ENCODE assay signal across 2 cellular contexts in the genomic region with DNA sequence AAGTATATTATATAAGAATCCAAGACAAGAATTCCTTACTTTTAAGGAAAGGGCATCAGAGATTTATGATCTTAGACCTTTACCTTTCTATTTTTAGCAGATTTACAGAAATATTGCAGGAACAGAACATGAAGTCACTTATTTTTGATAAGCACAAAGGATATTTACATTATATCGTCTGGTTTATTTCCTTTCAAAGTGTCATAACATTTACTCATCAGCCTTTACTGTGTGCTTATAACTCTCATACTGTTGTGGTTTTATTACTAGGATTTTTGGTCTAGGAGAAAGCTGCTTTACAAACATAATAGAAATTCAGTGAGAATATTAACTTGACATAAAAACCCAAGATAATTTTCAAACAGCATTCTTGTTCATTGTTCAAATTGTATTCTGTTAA.
TF ChIP-seq lines count a peak whose summit lies in the region.

No MANE protein-coding gene starts in this region.

TF ChIP-seq in IMR-90, 13 proteins besides CTCF, POLR2A, EP300 and RAD21:
- TF ChIP-seq, protein P1, sequence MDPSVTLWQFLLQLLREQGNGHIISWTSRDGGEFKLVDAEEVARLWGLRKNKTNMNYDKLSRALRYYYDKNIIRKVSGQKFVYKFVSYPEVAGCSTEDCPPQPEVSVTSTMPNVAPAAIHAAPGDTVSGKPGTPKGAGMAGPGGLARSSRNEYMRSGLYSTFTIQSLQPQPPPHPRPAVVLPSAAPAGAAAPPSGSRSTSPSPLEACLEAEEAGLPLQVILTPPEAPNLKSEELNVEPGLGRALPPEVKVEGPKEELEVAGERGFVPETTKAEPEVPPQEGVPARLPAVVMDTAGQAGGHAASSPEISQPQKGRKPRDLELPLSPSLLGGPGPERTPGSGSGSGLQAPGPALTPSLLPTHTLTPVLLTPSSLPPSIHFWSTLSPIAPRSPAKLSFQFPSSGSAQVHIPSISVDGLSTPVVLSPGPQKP (IDR thresholded peaks at IDR 0.05; ENCODE audit: borderline replicate concordance, low read depth, low read length) = no peak
- TF ChIP-seq CEBPB (IDR thresholded peaks at IDR 0.05; ENCODE audit: low read depth, low read length) = no peak

TF ChIP-seq in endothelial cell of umbilical vein, 7 proteins besides CTCF, POLR2A, EP300 and RAD21:
- TF ChIP-seq FOS (IDR thresholded peaks at IDR 0.05; ENCODE audit: borderline replicate concordance, insufficient read depth, low read length) (no peak), JUN (IDR thresholded peaks at IDR 0.05; ENCODE audit: borderline replicate concordance, insufficient read depth, insufficient read length, low read depth) (no peak), GATA2 (IDR thresholded peaks at IDR 0.05; ENCODE audit: insufficient read depth, insufficient read length, low read depth, low read length) (no peak), POLR2AphosphoS5 (IDR thresholded peaks at IDR 0.05; ENCODE audit: insufficient read depth, low read depth, low read length) (no peak), MYC (IDR thresholded peaks at IDR 0.05; ENCODE audit: low read depth, low read length) (no peak), EZH2 (IDR thresholded peaks at IDR 0.05; ENCODE audit: borderline replicate concordance, low read depth, low read length, severe bottlenecking) (no peak)
- TF ChIP-seq, protein P2, sequence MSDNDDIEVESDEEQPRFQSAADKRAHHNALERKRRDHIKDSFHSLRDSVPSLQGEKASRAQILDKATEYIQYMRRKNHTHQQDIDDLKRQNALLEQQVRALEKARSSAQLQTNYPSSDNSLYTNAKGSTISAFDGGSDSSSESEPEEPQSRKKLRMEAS (IDR thresholded peaks at IDR 0.05; ENCODE audit: insufficient read depth, insufficient read length) = no peak
TF ChIP-seq in endothelial cell of umbilical vein: peak in this region for 0.
